8 cellular contexts compared by ENCODE assay signal in genomic region chr6:53615633-53616449, GRCh38. TPM values are rescaled to one million over a fixed set of nuclear protein-coding genes. Genes with fewer than 3 reads are reported as not detected.
DNase-seq lines count a peak whose midpoint lies in the region; ATAC-seq and TF ChIP-seq lines count a peak whose summit lies in the region.

No MANE protein-coding gene starts in this region.

- intact Hi-C loops in activated naive CD4-positive, alpha-beta T cell treated with anti-CD3 and anti-CD28 coated beads for 36 hours (cut with micrococcal nuclease): loop anchor here (1.0 kb wide), 1 partner anchor 37 kb away; no protein-coding TSS in a partner anchor
- intact Hi-C loops in CD14-positive monocyte (cut with micrococcal nuclease): no loop called here

- H3K4me1 ChIP-seq in hepatocyte (ENCODE audit: insufficient read depth): no peaks in the 10 kb centered on the region
- peaks cover 0 to 2% (median 0%) of the 10 kb centered on the region in 4 donors for H3K4me1 ChIP-seq in upper lobe of left lung
- no peaks in the 10 kb centered on the region for H3K4me1 ChIP-seq in tibial nerve

- H3K27me3 ChIP-seq in hepatocyte (no peaks in the 10 kb centered on the region), upper lobe of left lung (no peaks in the 10 kb centered on the region), tibial nerve (no peaks in the 10 kb centered on the region)

- H3K4me3 Mint-ChIP-seq in activated naive CD4-positive, alpha-beta T cell treated with anti-CD3 and anti-CD28 coated beads for 36 hours: no peak overlapping the region
- H3K4me3 Mint-ChIP-seq in CD14-positive monocyte: no peak overlapping the region

- no peaks in the 10 kb centered on the region for H3K9me2 ChIP-seq in hepatocyte (replicated peaks; ENCODE audit: insufficient read depth)

- no peak overlapping the region for H3K27ac Mint-ChIP-seq in activated naive CD4-positive, alpha-beta T cell treated with anti-CD3 and anti-CD28 coated beads for 36 hours
- peak overlapping the region in 1 of 7 donors; percentile 15 for H3K27ac Mint-ChIP-seq in CD14-positive monocyte

- no peak for TF ChIP-seq POLR2A in upper lobe of left lung (IDR thresholded peaks at IDR 0.05)
- TF ChIP-seq POLR2A in tibial nerve (IDR thresholded peaks at IDR 0.05): no peak

- H3K4me1 Mint-ChIP-seq in activated naive CD4-positive, alpha-beta T cell treated with anti-CD3 and anti-CD28 coated beads for 36 hours (ENCODE audit: low read depth): peaks cover 4% of the 10 kb centered on the region
- H3K4me1 Mint-ChIP-seq in CD14-positive monocyte: peaks cover 9% of the 10 kb centered on the region

- TF ChIP-seq EP300 in upper lobe of left lung (IDR thresholded peaks at IDR 0.05) (peak in 1 of 4 donors; percentile 4), tibial nerve (IDR thresholded peaks at IDR 0.05) (no peak)

- 46% methylated on average over 8 of the region's 8 CpGs for WGBS in hepatocyte (ENCODE audit: low lambda C conversion rate, missing lambda C conversion rate)
- 62 to 63% methylated on average over 8 of the region's 8 CpGs for WGBS in upper lobe of left lung, 2 donors
- 71 to 77% methylated on average over 8 of the region's 8 CpGs for WGBS in tibial nerve, 2 donors

- H3K36me3 ChIP-seq in hepatocyte (replicated peaks; ENCODE audit: insufficient read depth, low read depth) (no peaks in the 10 kb centered on the region), upper lobe of left lung (no peaks in the 10 kb centered on the region), tibial nerve (no peaks in the 10 kb centered on the region)

- peak; percentile 12 for DNase-seq in activated naive CD4-positive, alpha-beta T cell treated with anti-CD3 and anti-CD28 coated beads for 36 hours
- no peak for DNase-seq in activated naive CD4-positive, alpha-beta T cell treated with anti-CD3 and anti-CD28 coated beads, Interleukin-2, amount 50 U/mL, for 16 hours
- peak; percentile 22 for DNase-seq in T1000 (lab: John Stamatoyannopoulos, UW)
- peak; percentile 73 for DNase-seq in hepatocyte (ENCODE audit: low spot score)
- DNase-seq in upper lobe of left lung: no peak
- no peak for DNase-seq in tibial nerve (ENCODE audit: low spot score in 2 of 2)
- no peak for DNase-seq in NCI-H1436 (lab: John Stamatoyannopoulos, UW)
- DNase-seq in CD14-positive monocyte (ENCODE audit: low spot score): no peak

- no peak overlapping the region for H2AFZ ChIP-seq in hepatocyte

- peak overlapping the region; percentile 65 for H3K4me2 ChIP-seq in hepatocyte

- TF ChIP-seq CTCF in hepatocyte (IDR thresholded peaks at IDR 0.05; ENCODE audit: poor library complexity) (no peak), upper lobe of left lung (IDR thresholded peaks at IDR 0.05) (no peak), tibial nerve (IDR thresholded peaks at IDR 0.05) (no peak), CD14-positive monocyte (IDR thresholded peaks at IDR 0.05) (no peak)

- no peaks in the 10 kb centered on the region for H4K20me1 ChIP-seq in hepatocyte (ENCODE audit: insufficient read depth, poor library complexity, severe bottlenecking)

- no peaks in the 10 kb centered on the region for H3K36me3 Mint-ChIP-seq in activated naive CD4-positive, alpha-beta T cell treated with anti-CD3 and anti-CD28 coated beads for 36 hours (ENCODE audit: low read depth)
- no peaks in the 10 kb centered on the region for H3K36me3 Mint-ChIP-seq in CD14-positive monocyte

- H3K9me3 ChIP-seq in hepatocyte (ENCODE audit: low read depth): no peaks in the 10 kb centered on the region
- H3K9me3 ChIP-seq in upper lobe of left lung: no peaks in the 10 kb centered on the region
- no peaks in the 10 kb centered on the region for H3K9me3 ChIP-seq in tibial nerve

- peaks cover 9% of the 10 kb centered on the region for H3K27me3 Mint-ChIP-seq in activated naive CD4-positive, alpha-beta T cell treated with anti-CD3 and anti-CD28 coated beads for 36 hours (ENCODE audit: low read depth)
- peaks cover 0 to 5% (median 3%) of the 10 kb centered on the region in 3 donors for H3K27me3 Mint-ChIP-seq in CD14-positive monocyte (ENCODE audit: low read depth in 3 of 3)

- peak overlapping the region; percentile 89 for H3K27ac ChIP-seq in hepatocyte
- H3K27ac ChIP-seq in upper lobe of left lung: no peak overlapping the region
- H3K27ac ChIP-seq in tibial nerve: peak overlapping the region in 1 of 4 donors; percentile 54

- H3K79me2 ChIP-seq in hepatocyte: no peaks in the 10 kb centered on the region

- no peaks in the 10 kb centered on the region for H3K9me3 Mint-ChIP-seq in activated naive CD4-positive, alpha-beta T cell treated with anti-CD3 and anti-CD28 coated beads for 36 hours
- no peaks in the 10 kb centered on the region for H3K9me3 Mint-ChIP-seq in CD14-positive monocyte

- H3K4me3 ChIP-seq in hepatocyte (no peak overlapping the region), upper lobe of left lung (no peak overlapping the region), tibial nerve (no peak overlapping the region)

- peak; percentile 17 to 54 for ATAC-seq in upper lobe of left lung (ENCODE audit: low FRiP score in 2 of 2)

- CTCF ChIA-PET in activated naive CD4-positive, alpha-beta T cell treated with anti-CD3 and anti-CD28 coated beads for 36 hours (lab: Charles Lee): no interaction called here

RNA-seq across cellular contexts. Expression of gene KLHL31, which starts 49.7 kb away (rescaled TPM):
- under 1 TPM; 0.10 to 0.15 TPM for total RNA-seq in activated naive CD4-positive, alpha-beta T cell treated with anti-CD3 and anti-CD28 coated beads for 36 hours
- total RNA-seq in hepatocyte: 1.6 and 3.5 TPM in 2 replicates
- polyA plus RNA-seq in hepatocyte: 0.46 and 1.4 TPM in 2 replicates
- 1 to 10 TPM in 1 of 6 donors, under 1 TPM in 4, not detected in 1; 0.17 to 1.1 (median 0.22) TPM for total RNA-seq in upper lobe of left lung
- 1 to 10 TPM; 1.5 to 5.5 (median 4.1) TPM for total RNA-seq in tibial nerve
- polyA plus RNA-seq in CD14-positive monocyte: not detected

Comparison
In these comparisons a context has a peak if more than half of its experiments do, and no peak if none do; other contexts are left out.
1. DNase-seq: peak in activated naive CD4-positive, alpha-beta T cell treated with anti-CD3 and anti-CD28 coated beads for 36 hours (single experiment), T1000 (single experiment) and hepatocyte (single experiment); none in activated naive CD4-positive, alpha-beta T cell treated with anti-CD3 and anti-CD28 coated beads, Interleukin-2, amount 50 U/mL, for 16 hours (single experiment), upper lobe of left lung (0 of 2), tibial nerve (0 of 2), NCI-H1436 (single experiment) and CD14-positive monocyte (single experiment).